10 cellular contexts compared by ENCODE assay signal in genomic region chr4:663046-663437, GRCh38. TPM values are rescaled to one million over a fixed set of nuclear protein-coding genes. Genes with fewer than 3 reads are reported as not detected.
DNase-seq lines count a peak whose midpoint lies in the region; ATAC-seq, FAIRE-seq and TF ChIP-seq lines count a peak whose summit lies in the region.
"Had no signal": no experiment of that assay in that cellular context is flagged by ENCODE, and none has a peak within 500 bp of the region (broad histone marks: within the 10 kb centered on the region; RNA-seq: fewer than 3 reads in every experiment).

No MANE protein-coding gene starts in this region.

- H3K27ac ChIP-seq in RWPE2 (ENCODE audit: poor library complexity, severe bottlenecking) (no peak overlapping the region), right atrium auricular region (peak overlapping the region in 1 of 2 donors; percentile 69), rectal smooth muscle tissue (ENCODE audit: low read depth, low read length) (no peak overlapping the region)

- H3K36me3 ChIP-seq in ES-I3 (ENCODE audit: insufficient read depth, low read length) (no peaks in the 10 kb centered on the region), RWPE2 (ENCODE audit: low read depth) (no peaks in the 10 kb centered on the region), right atrium auricular region (no peaks in the 10 kb centered on the region), rectal smooth muscle tissue (ENCODE audit: control insufficient read depth, insufficient read depth, low read length) (no peaks in the 10 kb centered on the region)

- TF ChIP-seq CTCF in RWPE2 (IDR thresholded peaks at IDR 0.05; ENCODE audit: poor library complexity, severe bottlenecking), result no peak
- no peak for TF ChIP-seq CTCF in right atrium auricular region (IDR thresholded peaks at IDR 0.05)

- H3K27me3 ChIP-seq in RWPE2 (ENCODE audit: insufficient read depth, poor library complexity, severe bottlenecking), result no peaks in the 10 kb centered on the region
- no peaks in the 10 kb centered on the region for H3K27me3 ChIP-seq in right atrium auricular region
- no peaks in the 10 kb centered on the region for H3K27me3 ChIP-seq in rectal smooth muscle tissue (ENCODE audit: control insufficient read depth, insufficient read depth, low read length)

- no peak for ATAC-seq in RWPE2 (ENCODE audit: low read depth)
- ATAC-seq: K562 had no signal

- H3K9ac ChIP-seq in ES-I3 (ENCODE audit: low read depth, low read length) (peak overlapping the region; percentile 73), rectal smooth muscle tissue (ENCODE audit: low read length) (no peak overlapping the region)

- no peaks in the 10 kb centered on the region for H3K9me3 ChIP-seq in ES-I3 (ENCODE audit: control insufficient read depth, insufficient read depth, low read length)
- H3K9me3 ChIP-seq in RWPE2 (ENCODE audit: severe bottlenecking), result no peaks in the 10 kb centered on the region
- H3K9me3 ChIP-seq in right atrium auricular region, result no peaks in the 10 kb centered on the region

- H3K4me3 ChIP-seq in RWPE2 (ENCODE audit: severe bottlenecking) (peak overlapping the region; percentile 40), right atrium auricular region (peak overlapping the region; percentile 74 to 82), rectal smooth muscle tissue (ENCODE audit: low read length) (peak overlapping the region; percentile 66)
- H3K4me3 ChIP-seq: K562 had no signal

- H3K4me1 ChIP-seq in ES-I3 (ENCODE audit: insufficient read depth, low read length), result no peaks in the 10 kb centered on the region
- no peaks in the 10 kb centered on the region for H3K4me1 ChIP-seq in RWPE2 (ENCODE audit: insufficient read depth, poor library complexity, severe bottlenecking)
- H3K4me1 ChIP-seq in right atrium auricular region, result peaks cover 0 to 18% of the 10 kb centered on the region in 2 donors
- H3K4me1 ChIP-seq in rectal smooth muscle tissue (ENCODE audit: control insufficient read depth, insufficient read depth, low read length), result no peaks in the 10 kb centered on the region

- FAIRE-seq in GM12892 (lab: Jason Lieb, UNC), result no peak
- FAIRE-seq: K562, TTC549 had no signal

- peak; percentile 49 for DNase-seq in RWPE2 (ENCODE audit: low spot score)
- no peak for DNase-seq in right atrium auricular region (ENCODE audit: low spot score)
- DNase-seq in NCI-H2171 treated with DMSO at 0.1 percent for 48 hours (lab: John Stamatoyannopoulos, UW), result no peak
- no peak for DNase-seq in GM03348 (ENCODE audit: low spot score)
- DNase-seq in GM12892 (ENCODE audit: insufficient read length), result no peak
- DNase-seq in NCI-H748 (lab: John Stamatoyannopoulos, UW; ENCODE audit: unreplicated experiment), result no peak

- no peak for TF ChIP-seq POLR2A in GM12892 (IDR thresholded peaks at IDR 0.05; ENCODE audit: low read depth, low read length)

RNA-seq across cellular contexts. Expression of gene ATP5ME, which starts 11.0 kb away (rescaled TPM):
- total RNA-seq in right atrium auricular region, result 100 to 1,000 TPM in 1 of 2 donors, 10 to 100 TPM in 1; 85.1 to 265 TPM
- polyA plus RNA-seq in GM12892 (2012; ENCODE audit: missing spikeins), result 693 TPM

RNA-seq across cellular contexts. Expression of gene MYL5, which starts 11.3 kb away (rescaled TPM):
- total RNA-seq in right atrium auricular region, result 1 to 10 TPM; 3.2 to 3.6 TPM
- polyA plus RNA-seq in GM12892 (2012; ENCODE audit: missing spikeins), result 14.0 TPM

RNA-seq across cellular contexts. Expression of gene SLC49A3, which starts 25.9 kb away (rescaled TPM):
- total RNA-seq in right atrium auricular region, result 10 to 100 TPM in 1 of 2 donors, 1 to 10 TPM in 1; 10.0 to 12.0 TPM
- polyA plus RNA-seq in GM12892 (2012; ENCODE audit: missing spikeins), result not detected

RNA-seq across cellular contexts. Expression of gene PDE6B, which starts 37.7 kb away (rescaled TPM):
- total RNA-seq in right atrium auricular region, result 1 to 10 TPM; 2.3 to 4.6 TPM
- polyA plus RNA-seq in GM12892 (2012; ENCODE audit: missing spikeins), result 1.0 TPM
- total RNA-seq: K562 had no signal

RNA-seq across cellular contexts. Expression of gene PCGF3, which starts 42.6 kb away (rescaled TPM):
- total RNA-seq in right atrium auricular region, result 10 to 100 TPM; 17.9 to 22.6 TPM
- 23.3 TPM for polyA plus RNA-seq in GM12892 (2012; ENCODE audit: missing spikeins)
